Comparison of ENCODE assay signal across 3 cellular contexts in genomic region chr10:67691861-67692260, GRCh38. TPM values are rescaled to one million over a fixed set of nuclear protein-coding genes. Genes with fewer than 3 reads are reported as not detected.
"Had no signal": no experiment of that assay in that cellular context is flagged by ENCODE, and none has a peak within 500 bp of the region (broad histone marks: within the 10 kb centered on the region; RNA-seq: fewer than 3 reads in every experiment).

No MANE protein-coding gene starts in this region.

RNA-seq across cellular contexts. Expression of gene CTNNA3, which starts 4.1 kb away (rescaled TPM):
- total RNA-seq: GM23248, H4, HFFc6 had no signal
- polyA plus RNA-seq: GM23248 had no signal
